ENCODE assay signal across 29 cellular contexts in genomic region chr9:117750401-117750800, GRCh38. TPM values are rescaled to one million over a fixed set of nuclear protein-coding genes. Genes with fewer than 3 reads are reported as not detected.
"Had no signal": no experiment of that assay in that cellular context is flagged by ENCODE, and none has a peak within 500 bp of the region (broad histone marks: within the 10 kb centered on the region; RNA-seq: fewer than 3 reads in every experiment).

No MANE protein-coding gene starts in this region.

- H3K4me3 ChIP-seq: body of pancreas, cardiac muscle cell, colonic mucosa, gastrocnemius medialis had no signal

- DNase-seq: activated B cell treated with CpG ODN at 0.5 μM for 24 hours; activated CD4-positive, alpha-beta T cell treated with anti-CD3 and anti-CD28 coated beads for 48 hours; activated CD4-positive, alpha-beta T cell treated with anti-CD3 and anti-CD28 coated beads, Interleukin-2, amount 50 U/mL, for 1 hour; activated CD4-positive, alpha-beta T cell treated with anti-CD3 and anti-CD28 coated beads, Interleukin-2, amount 50 U/mL, for 48 hours; activated CD8-positive, alpha-beta memory T cell treated with anti-CD3 and anti-CD28 coated beads for 24 hours; activated CD8-positive, alpha-beta T cell treated with anti-CD3 and anti-CD28 coated beads for 36 hours; activated effector memory CD4-positive, alpha-beta T cell treated with Interleukin-2 at 50 U/mL for 16 hours; activated gamma-delta T cell treated with Interleukin-2 at 50 U/mL for 16 hours; activated naive CD4-positive, alpha-beta T cell treated with anti-CD3 and anti-CD28 coated beads, Interleukin-2, amount 50 U/mL, for 16 hours; activated naive CD4-positive, alpha-beta T cell treated with Interleukin-2 at 50 U/mL for 16 hours; activated T-cell treated with anti-CD3 and anti-CD28 coated beads, Interleukin-2, amount 50 U/mL, for 4 hours; amniotic stem cell; anterior cingulate cortex; body of pancreas; central memory CD4-positive, alpha-beta T cell; cerebellar nuclear complex; colonic mucosa; effector CD8-positive, alpha-beta T cell; foreskin keratinocyte; gastrocnemius medialis; glutamatergic neuron; T-helper 1 cell; T-helper 17 cell; T1000; WERI-Rb-1 had no signal

- H3K9me3 ChIP-seq: body of pancreas, colonic mucosa, gastrocnemius medialis had no signal

- ATAC-seq: activated CD4-positive, CD25-positive, alpha-beta regulatory T cell treated with anti-CD3 and anti-CD28 coated beads, Interleukin-2, amount 50 U/mL, for 24 hours; activated CD8-positive, alpha-beta T cell treated with anti-CD3 and anti-CD28 coated beads for 36 hours; activated T-cell treated with anti-CD3 and anti-CD28 coated beads, Interleukin-2, amount 50 U/mL, for 4 hours; activated T-helper 17 cell treated with anti-CD3 and anti-CD28 coated beads, Interleukin-2, amount 50 U/mL, for 72 hours; body of pancreas; esophagus mucosa; foreskin keratinocyte; gastrocnemius medialis; T-helper 17 cell had no signal

- H3K27me3 ChIP-seq: body of pancreas, cardiac muscle cell, colonic mucosa, gastrocnemius medialis had no signal

- H3K4me1 ChIP-seq: body of pancreas, colonic mucosa, foreskin keratinocyte, gastrocnemius medialis had no signal

- H3K36me3 ChIP-seq: cardiac muscle cell, colonic mucosa, gastrocnemius medialis, WERI-Rb-1 had no signal

- H3K27ac ChIP-seq: body of pancreas, cardiac muscle cell, colonic mucosa, foreskin keratinocyte, gastrocnemius medialis, WERI-Rb-1 had no signal

RNA-seq across cellular contexts. Expression of gene TLR4, which starts 46.2 kb away (rescaled TPM):
- total RNA-seq: activated CD8-positive, alpha-beta T cell treated with anti-CD3 and anti-CD28 coated beads for 36 hours; activated T-helper 17 cell treated with anti-CD3 and anti-CD28 coated beads, Interleukin-2, amount 50 U/mL, for 72 hours; foreskin keratinocyte had no signal
- polyA plus RNA-seq: cardiac muscle cell, foreskin keratinocyte had no signal
